In the genomic region with DNA sequence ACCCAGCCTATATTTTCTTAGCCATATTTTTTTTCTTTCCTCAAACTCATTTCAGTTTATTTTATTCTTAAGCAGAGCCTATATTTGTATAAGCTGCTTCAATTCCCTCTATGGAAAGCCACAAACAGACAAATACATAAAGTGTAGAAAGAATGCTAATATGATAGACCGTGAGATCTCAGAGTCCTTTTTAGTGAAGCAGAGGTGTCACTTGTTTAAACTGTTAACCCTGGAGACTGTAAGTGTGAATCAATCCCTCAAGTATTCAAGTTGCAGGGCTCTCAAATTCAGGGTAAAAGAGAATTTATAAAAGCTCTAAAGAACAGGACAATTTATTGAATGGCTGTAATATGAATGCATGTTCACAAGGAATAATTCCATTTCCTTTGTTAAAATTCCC, we compare ENCODE assay signal across 16 cellular contexts.
DNase-seq lines count a peak whose midpoint lies in the region; ATAC-seq and TF ChIP-seq lines count a peak whose summit lies in the region.
"Had no signal": no experiment of that assay in that cellular context is flagged by ENCODE, and none has a peak within 500 bp of the region (broad histone marks: within the 10 kb centered on the region; RNA-seq: fewer than 3 reads in every experiment).

No MANE protein-coding gene starts in this region.

- no peak overlapping the region for H2AK5ac ChIP-seq in trophoblast cell (ENCODE audit: low read length)

- H3K27ac ChIP-seq in esophagus squamous epithelium (peak overlapping the region; percentile 19 to 88 (median 81)), trophoblast cell (ENCODE audit: low read depth, low read length) (no peak overlapping the region)
- H3K27ac ChIP-seq: C4-2B, RWPE1 had no signal

- 71 to 86% methylated on average over 1 of the region's 1 CpG for WGBS in esophagus squamous epithelium, 2 donors
- WGBS in trophoblast cell (ENCODE audit: extremely low coverage, insufficient coverage, insufficient read length) = no CpG with 5 or more reads among the region's 1 CpG

- POLR2A ChIA-PET in activated CD4-positive, alpha-beta memory T cell treated with anti-CD3 and anti-CD28 coated beads, Interleukin-2, amount 10 ng/mL, durations not matched to agents 7 days and 5 days (lab: Charles Lee) = interaction anchor here (1.0 to 4.8 kb wide), 8 partner anchors 8 to 82 kb away, joined by 3 to 85 read pairs (median 4); a partner anchor contains a TSS

- H3K36me3 Mint-ChIP-seq in activated naive CD4-positive, alpha-beta T cell treated with anti-CD3 and anti-CD28 coated beads for 36 hours (ENCODE audit: low read depth) = no peaks in the 10 kb centered on the region
- peaks cover 13% of the 10 kb centered on the region for H3K36me3 Mint-ChIP-seq in activated CD4-positive, alpha-beta memory T cell treated with anti-CD3 and anti-CD28 coated beads, Interleukin-2, amount 10 ng/mL, durations not matched to agents 7 days and 5 days (ENCODE audit: low read depth)
- no peaks in the 10 kb centered on the region for H3K36me3 Mint-ChIP-seq in stimulated activated naive B cell treated with anti-CD40 and anti-IgM and Interleukin-4, amounts not matched to agents 10 μg/mL and 1 μg/mL and 100 μg/mL, for 72 hours

- CTCF ChIA-PET in activated naive CD4-positive, alpha-beta T cell treated with anti-CD3 and anti-CD28 coated beads for 36 hours (lab: Charles Lee) = interaction anchor here (0.6 to 2.3 kb wide), 9 partner anchors 9 to 72 kb away, joined by 3 to 11 read pairs (median 4); a partner anchor contains a TSS
- CTCF ChIA-PET in activated CD4-positive, alpha-beta memory T cell treated with anti-CD3 and anti-CD28 coated beads, Interleukin-2, amount 10 ng/mL, durations not matched to agents 7 days and 5 days (lab: Charles Lee) = interaction anchor here (1.7 to 1.8 kb wide), 3 partner anchors 8 to 195 kb away, joined by 6 to 9 read pairs (median 6); no protein-coding TSS in a partner anchor

- intact Hi-C loops in activated naive CD4-positive, alpha-beta T cell treated with anti-CD3 and anti-CD28 coated beads for 36 hours (cut with micrococcal nuclease) = loop anchor here (1.0 to 5.0 kb wide), 5 partner anchors 130 to 415 kb away; a partner anchor contains a TSS
- intact Hi-C loops in esophagus squamous epithelium (cut with DNase I) = no loop called here

- no peak overlapping the region for H3K9ac ChIP-seq in trophoblast cell (ENCODE audit: low read length)

- H3K79me2 ChIP-seq in trophoblast cell (ENCODE audit: control insufficient read depth, insufficient read depth, low read length, poor library complexity) = no peaks in the 10 kb centered on the region

- H3K27me3 ChIP-seq in esophagus squamous epithelium (no peaks in the 10 kb centered on the region), trophoblast cell (ENCODE audit: insufficient read depth, low read length) (no peaks in the 10 kb centered on the region)

- H3K4me3 Mint-ChIP-seq in activated naive CD4-positive, alpha-beta T cell treated with anti-CD3 and anti-CD28 coated beads for 36 hours = no peak overlapping the region
- no peak overlapping the region for H3K4me3 Mint-ChIP-seq in activated CD4-positive, alpha-beta memory T cell treated with anti-CD3 and anti-CD28 coated beads, Interleukin-2, amount 10 ng/mL, durations not matched to agents 7 days and 5 days
- no peak overlapping the region for H3K4me3 Mint-ChIP-seq in stimulated activated naive B cell treated with anti-CD40 and anti-IgM and Interleukin-4, amounts not matched to agents 10 μg/mL and 1 μg/mL and 100 μg/mL, for 72 hours

- H4K8ac ChIP-seq in trophoblast cell (ENCODE audit: low read depth, low read length) = no peak overlapping the region

- H3K9me3 ChIP-seq in esophagus squamous epithelium (no peaks in the 10 kb centered on the region), trophoblast cell (ENCODE audit: insufficient read depth, low read depth, low read length) (no peaks in the 10 kb centered on the region)

- TF ChIP-seq CTCF in esophagus squamous epithelium (IDR thresholded peaks at IDR 0.05) = no peak

- H3K4me1 ChIP-seq in esophagus squamous epithelium (peaks cover 5 to 32% (median 7%) of the 10 kb centered on the region in 3 donors), trophoblast cell (ENCODE audit: control insufficient read depth in 1 of 2, insufficient read depth in 2 of 2, low read length in 2 of 2) (peaks cover 5 to 11% of the 10 kb centered on the region in 2 experiments)

- H3K27ac Mint-ChIP-seq in activated naive CD4-positive, alpha-beta T cell treated with anti-CD3 and anti-CD28 coated beads for 36 hours = peak overlapping the region; percentile 44
- peak overlapping the region; percentile 6 for H3K27ac Mint-ChIP-seq in activated CD4-positive, alpha-beta memory T cell treated with anti-CD3 and anti-CD28 coated beads, Interleukin-2, amount 10 ng/mL, durations not matched to agents 7 days and 5 days
- no peak overlapping the region for H3K27ac Mint-ChIP-seq in stimulated activated naive B cell treated with anti-CD40 and anti-IgM and Interleukin-4, amounts not matched to agents 10 μg/mL and 1 μg/mL and 100 μg/mL, for 72 hours

- H2AFZ ChIP-seq in trophoblast cell (ENCODE audit: insufficient read depth, low read length, poor library complexity) = no peak overlapping the region

- peaks cover 4% of the 10 kb centered on the region for H3K79me1 ChIP-seq in trophoblast cell (ENCODE audit: low read length)

- no peak overlapping the region for H3K4me3 ChIP-seq in esophagus squamous epithelium
- no peak overlapping the region for H3K4me3 ChIP-seq in trophoblast cell (ENCODE audit: low read depth, low read length)
- H3K4me3 ChIP-seq: K562 had no signal

- no peak overlapping the region for H2BK120ac ChIP-seq in trophoblast cell (ENCODE audit: insufficient read depth, low read length, poor library complexity)

- H4K12ac ChIP-seq in trophoblast cell (ENCODE audit: low read depth, low read length) = no peak overlapping the region

- H2BK5ac ChIP-seq in trophoblast cell (ENCODE audit: low read depth, low read length, poor library complexity) = peak overlapping the region; percentile 37

- no peak overlapping the region for H3K14ac ChIP-seq in trophoblast cell (ENCODE audit: low read length)

- H3K27me3 Mint-ChIP-seq in activated naive CD4-positive, alpha-beta T cell treated with anti-CD3 and anti-CD28 coated beads for 36 hours (ENCODE audit: low read depth) = no peaks in the 10 kb centered on the region
- H3K27me3 Mint-ChIP-seq in activated CD4-positive, alpha-beta memory T cell treated with anti-CD3 and anti-CD28 coated beads, Interleukin-2, amount 10 ng/mL, durations not matched to agents 7 days and 5 days = no peaks in the 10 kb centered on the region
- H3K27me3 Mint-ChIP-seq in stimulated activated naive B cell treated with anti-CD40 and anti-IgM and Interleukin-4, amounts not matched to agents 10 μg/mL and 1 μg/mL and 100 μg/mL, for 72 hours = no peaks in the 10 kb centered on the region

- no peak overlapping the region for H4K91ac ChIP-seq in trophoblast cell (ENCODE audit: low read depth, low read length)

- H3K9me3 Mint-ChIP-seq in activated naive CD4-positive, alpha-beta T cell treated with anti-CD3 and anti-CD28 coated beads for 36 hours = no peaks in the 10 kb centered on the region
- peaks cover 12% of the 10 kb centered on the region for H3K9me3 Mint-ChIP-seq in activated CD4-positive, alpha-beta memory T cell treated with anti-CD3 and anti-CD28 coated beads, Interleukin-2, amount 10 ng/mL, durations not matched to agents 7 days and 5 days
- H3K9me3 Mint-ChIP-seq in stimulated activated naive B cell treated with anti-CD40 and anti-IgM and Interleukin-4, amounts not matched to agents 10 μg/mL and 1 μg/mL and 100 μg/mL, for 72 hours = no peaks in the 10 kb centered on the region

- DNase-seq in activated naive CD4-positive, alpha-beta T cell treated with anti-CD3 and anti-CD28 coated beads for 36 hours = no peak
- DNase-seq in activated naive CD4-positive, alpha-beta T cell treated with anti-CD3 and anti-CD28 coated beads, Interleukin-2, amount 50 U/mL, for 16 hours = no peak
- DNase-seq in activated CD4-positive, alpha-beta memory T cell treated with anti-CD3 and anti-CD28 coated beads, Interleukin-2, amount 10 ng/mL, durations not matched to agents 7 days and 5 days = no peak
- DNase-seq in esophagus squamous epithelium (lab: John Stamatoyannopoulos, UW) (no peak), trophoblast cell (no peak), NCI-H345 treated with DMSO at 0.1 percent for 48 hours (lab: John Stamatoyannopoulos, UW; ENCODE audit: unreplicated experiment) (no peak), foreskin melanocyte (no peak)
- DNase-seq in stimulated activated naive B cell treated with anti-CD40 and anti-IgM and Interleukin-4, amounts not matched to agents 10 μg/mL and 1 μg/mL and 100 μg/mL, for 72 hours = no peak
- DNase-seq: COR-L47, NCI-H1436, NCI-H2029, NCI-H2171, NCI-H446 treated with DMSO at 0.1 percent for 48 hours had no signal

- H3K36me3 ChIP-seq in esophagus squamous epithelium (no peaks in the 10 kb centered on the region), trophoblast cell (ENCODE audit: control insufficient read depth in 1 of 2, insufficient read depth in 2 of 2, low read length in 2 of 2) (no peaks in the 10 kb centered on the region)

- no peak overlapping the region for H3K4ac ChIP-seq in trophoblast cell (ENCODE audit: low read depth, low read length)

- H3K18ac ChIP-seq in trophoblast cell (ENCODE audit: low read length) = no peak overlapping the region

- TF ChIP-seq POLR2A in esophagus squamous epithelium (IDR thresholded peaks at IDR 0.05) = no peak

- H3K4me2 ChIP-seq in trophoblast cell (ENCODE audit: low read length) = no peak overlapping the region

- no peak overlapping the region for H3K23ac ChIP-seq in trophoblast cell (ENCODE audit: low read length)

- peaks cover 68% of the 10 kb centered on the region for H3K4me1 Mint-ChIP-seq in activated naive CD4-positive, alpha-beta T cell treated with anti-CD3 and anti-CD28 coated beads for 36 hours (ENCODE audit: low read depth)
- peaks cover 80% of the 10 kb centered on the region for H3K4me1 Mint-ChIP-seq in activated CD4-positive, alpha-beta memory T cell treated with anti-CD3 and anti-CD28 coated beads, Interleukin-2, amount 10 ng/mL, durations not matched to agents 7 days and 5 days
- peaks cover 0 to 7% of the 10 kb centered on the region in 2 donors for H3K4me1 Mint-ChIP-seq in stimulated activated naive B cell treated with anti-CD40 and anti-IgM and Interleukin-4, amounts not matched to agents 10 μg/mL and 1 μg/mL and 100 μg/mL, for 72 hours

- H2BK12ac ChIP-seq in trophoblast cell (ENCODE audit: low read length) = no peak overlapping the region

- ATAC-seq in stimulated activated naive B cell treated with anti-CD40 and anti-IgM and Interleukin-4, amounts not matched to agents 10 μg/mL and 1 μg/mL and 100 μg/mL, for 72 hours (replicated peaks) = no peak
